Comparison of ENCODE assay signal across 16 cellular contexts in the genomic region with DNA sequence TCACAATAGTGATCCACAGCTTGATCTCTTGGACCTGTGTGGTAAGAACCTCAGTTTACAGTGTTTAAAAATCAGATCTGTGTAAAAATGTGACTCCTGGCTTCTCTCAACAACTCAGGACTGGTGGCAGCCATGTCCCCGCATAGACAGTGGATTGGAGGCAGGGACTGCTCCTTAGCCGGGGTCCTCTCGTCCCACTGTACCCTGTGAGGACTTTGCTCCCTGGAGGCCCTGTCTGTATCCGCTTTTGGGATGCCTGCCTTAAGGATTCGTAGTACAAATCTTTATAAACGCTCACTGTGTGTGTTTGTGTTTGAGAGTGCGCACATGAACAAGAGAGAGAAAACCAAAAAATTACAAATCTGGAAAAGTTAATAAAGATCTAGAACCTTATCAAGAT.
"Had no signal": no experiment of that assay in that cellular context is flagged by ENCODE, and none has a peak within 500 bp of the region (broad histone marks: within the 10 kb centered on the region; RNA-seq: fewer than 3 reads in every experiment).

No MANE protein-coding gene starts in this region.

- H3K4me1 ChIP-seq: body of pancreas, uterus had no signal

- H3K9me3 ChIP-seq: body of pancreas, ovary, stomach, thoracic aorta, uterus had no signal

- ATAC-seq: body of pancreas, T-cell had no signal

- H3K9me3 Mint-ChIP-seq: activated T-helper 1 cell treated with anti-CD3 and anti-CD28 coated beads, Interleukin-12 subunit alpha, Interleukin-12 subunit beta, Interleukin-2, Interleukin-4 antibody, amounts not matched to agents 30 ng/mL and 10 ng/mL and 1 ng/mL, durations not matched to agents 14 hours and 24 hours and 36 hours; central memory CD8-positive, alpha-beta T cell; T-cell had no signal

- H3K27me3 Mint-ChIP-seq: central memory CD8-positive, alpha-beta T cell; T-cell had no signal

- H3K4me3 ChIP-seq: body of pancreas, ovary, stomach, thoracic aorta, uterus had no signal

- H3K36me3 ChIP-seq: ovary, stomach, thoracic aorta, uterus had no signal

- H3K27me3 ChIP-seq: body of pancreas, ovary, stomach, uterus had no signal

- H3K4me3 Mint-ChIP-seq: activated T-helper 1 cell treated with anti-CD3 and anti-CD28 coated beads, Interleukin-12 subunit alpha, Interleukin-12 subunit beta, Interleukin-2, Interleukin-4 antibody, amounts not matched to agents 30 ng/mL and 10 ng/mL and 1 ng/mL, durations not matched to agents 14 hours and 24 hours and 36 hours; central memory CD8-positive, alpha-beta T cell; T-cell had no signal

- H3K4me1 Mint-ChIP-seq: central memory CD8-positive, alpha-beta T cell had no signal

- H3K27ac Mint-ChIP-seq: activated T-helper 1 cell treated with anti-CD3 and anti-CD28 coated beads, Interleukin-12 subunit alpha, Interleukin-12 subunit beta, Interleukin-2, Interleukin-4 antibody, amounts not matched to agents 30 ng/mL and 10 ng/mL and 1 ng/mL, durations not matched to agents 14 hours and 24 hours and 36 hours; T-cell had no signal

- DNase-seq: activated CD4-positive, alpha-beta T cell treated with anti-CD3 and anti-CD28 coated beads for 4 hours; activated naive CD4-positive, alpha-beta T cell treated with Interleukin-2 at 50 U/mL for 16 hours; body of pancreas; effector memory CD4-positive, alpha-beta T cell; glutamatergic neuron; mesendoderm; nephron progenitor cell; stimulated activated CD4-positive, alpha-beta T cell treated with anti-CD3 and anti-CD28 coated beads, Interleukin-4, amount 100 ng/mL, for 4 hours; T-cell; uterus had no signal

- H3K27ac ChIP-seq: body of pancreas, ovary, stomach, thoracic aorta, uterus, VCaP had no signal
